In the genomic region with DNA sequence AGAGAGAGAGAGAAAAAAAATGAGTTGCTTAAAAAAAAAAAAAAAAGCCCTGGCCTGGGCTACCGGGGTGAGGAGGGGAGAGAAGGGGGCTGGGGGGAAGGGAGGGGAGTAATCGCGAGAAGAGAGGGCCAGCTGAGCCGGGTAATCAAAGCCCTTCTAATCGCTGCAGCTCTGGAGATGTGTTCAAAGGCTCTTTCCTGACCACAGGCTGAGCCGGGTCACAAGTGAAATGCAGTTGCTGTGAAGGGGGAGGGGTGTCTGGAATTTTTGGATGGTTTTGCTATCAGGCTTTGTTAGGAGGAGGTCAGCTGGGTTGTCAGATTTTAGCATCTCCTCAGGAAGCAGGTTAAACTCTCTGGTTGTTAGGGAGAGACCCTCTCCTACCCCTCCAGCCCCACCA, we compare ENCODE assay signal across 1 cellular context.
TF ChIP-seq lines count a peak whose summit lies in the region.

No MANE protein-coding gene starts in this region.

TF ChIP-seq in GM23338, 12 proteins besides CTCF, POLR2A, EP300 and RAD21:
- TF ChIP-seq, protein P1, sequence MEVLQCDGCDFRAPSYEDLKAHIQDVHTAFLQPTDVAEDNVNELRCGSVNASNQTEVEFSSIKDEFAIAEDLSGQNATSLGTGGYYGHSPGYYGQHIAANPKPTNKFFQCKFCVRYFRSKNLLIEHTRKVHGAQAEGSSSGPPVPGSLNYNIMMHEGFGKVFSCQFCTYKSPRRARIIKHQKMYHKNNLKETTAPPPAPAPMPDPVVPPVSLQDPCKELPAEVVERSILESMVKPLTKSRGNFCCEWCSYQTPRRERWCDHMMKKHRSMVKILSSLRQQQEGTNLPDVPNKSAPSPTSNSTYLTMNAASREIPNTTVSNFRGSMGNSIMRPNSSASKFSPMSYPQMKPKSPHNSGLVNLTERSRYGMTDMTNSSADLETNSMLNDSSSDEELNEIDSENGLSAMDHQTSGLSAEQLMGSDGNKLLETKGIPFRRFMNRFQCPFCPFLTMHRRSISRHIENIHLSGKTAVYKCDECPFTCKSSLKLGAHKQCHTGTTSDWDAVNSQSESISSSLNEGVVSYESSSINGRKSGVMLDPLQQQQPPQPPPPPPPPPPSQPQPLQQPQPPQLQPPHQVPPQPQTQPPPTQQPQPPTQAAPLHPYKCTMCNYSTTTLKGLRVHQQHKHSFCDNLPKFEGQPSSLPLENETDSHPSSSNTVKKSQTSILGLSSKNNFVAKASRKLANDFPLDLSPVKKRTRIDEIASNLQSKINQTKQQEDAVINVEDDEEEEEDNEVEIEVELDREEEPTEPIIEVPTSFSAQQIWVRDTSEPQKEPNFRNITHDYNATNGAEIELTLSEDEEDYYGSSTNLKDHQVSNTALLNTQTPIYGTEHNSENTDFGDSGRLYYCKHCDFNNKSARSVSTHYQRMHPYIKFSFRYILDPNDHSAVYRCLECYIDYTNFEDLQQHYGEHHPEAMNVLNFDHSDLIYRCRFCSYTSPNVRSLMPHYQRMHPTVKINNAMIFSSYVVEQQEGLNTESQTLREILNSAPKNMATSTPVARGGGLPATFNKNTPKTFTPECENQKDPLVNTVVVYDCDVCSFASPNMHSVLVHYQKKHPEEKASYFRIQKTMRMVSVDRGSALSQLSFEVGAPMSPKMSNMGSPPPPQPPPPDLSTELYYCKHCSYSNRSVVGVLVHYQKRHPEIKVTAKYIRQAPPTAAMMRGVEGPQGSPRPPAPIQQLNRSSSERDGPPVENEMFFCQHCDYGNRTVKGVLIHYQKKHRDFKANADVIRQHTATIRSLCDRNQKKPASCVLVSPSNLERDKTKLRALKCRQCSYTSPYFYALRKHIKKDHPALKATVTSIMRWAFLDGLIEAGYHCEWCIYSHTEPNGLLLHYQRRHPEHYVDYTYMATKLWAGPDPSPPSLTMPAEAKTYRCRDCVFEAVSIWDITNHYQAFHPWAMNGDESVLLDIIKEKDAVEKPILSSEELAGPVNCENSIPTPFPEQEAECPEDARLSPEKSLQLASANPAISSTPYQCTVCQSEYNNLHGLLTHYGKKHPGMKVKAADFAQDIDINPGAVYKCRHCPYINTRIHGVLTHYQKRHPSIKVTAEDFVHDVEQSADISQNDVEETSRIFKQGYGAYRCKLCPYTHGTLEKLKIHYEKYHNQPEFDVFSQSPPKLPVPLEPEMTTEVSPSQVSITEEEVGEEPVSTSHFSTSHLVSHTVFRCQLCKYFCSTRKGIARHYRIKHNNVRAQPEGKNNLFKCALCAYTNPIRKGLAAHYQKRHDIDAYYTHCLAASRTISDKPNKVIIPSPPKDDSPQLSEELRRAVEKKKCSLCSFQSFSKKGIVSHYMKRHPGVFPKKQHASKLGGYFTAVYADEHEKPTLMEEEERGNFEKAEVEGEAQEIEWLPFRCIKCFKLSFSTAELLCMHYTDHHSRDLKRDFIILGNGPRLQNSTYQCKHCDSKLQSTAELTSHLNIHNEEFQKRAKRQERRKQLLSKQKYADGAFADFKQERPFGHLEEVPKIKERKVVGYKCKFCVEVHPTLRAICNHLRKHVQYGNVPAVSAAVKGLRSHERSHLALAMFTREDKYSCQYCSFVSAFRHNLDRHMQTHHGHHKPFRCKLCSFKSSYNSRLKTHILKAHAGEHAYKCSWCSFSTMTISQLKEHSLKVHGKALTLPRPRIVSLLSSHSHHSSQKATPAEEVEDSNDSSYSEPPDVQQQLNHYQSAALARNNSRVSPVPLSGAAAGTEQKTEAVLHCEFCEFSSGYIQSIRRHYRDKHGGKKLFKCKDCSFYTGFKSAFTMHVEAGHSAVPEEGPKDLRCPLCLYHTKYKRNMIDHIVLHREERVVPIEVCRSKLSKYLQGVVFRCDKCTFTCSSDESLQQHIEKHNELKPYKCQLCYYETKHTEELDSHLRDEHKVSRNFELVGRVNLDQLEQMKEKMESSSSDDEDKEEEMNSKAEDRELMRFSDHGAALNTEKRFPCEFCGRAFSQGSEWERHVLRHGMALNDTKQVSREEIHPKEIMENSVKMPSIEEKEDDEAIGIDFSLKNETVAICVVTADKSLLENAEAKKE (CRISPR knock-in tag; IDR thresholded peaks at IDR 0.05), result peak; percentile 63; the same call in 1 of the 2 replicates
- no peak for TF ChIP-seq STAT1 (IDR thresholded peaks at IDR 0.05; ENCODE audit: unreplicated experiment)
- no peak for TF ChIP-seq ZNF114 (CRISPR knock-in tag; IDR thresholded peaks at IDR 0.05)
- no peak for TF ChIP-seq CREB1 (CRISPR knock-in tag; IDR thresholded peaks at IDR 0.05; ENCODE audit: low read depth)
- no peak for TF ChIP-seq JUNB (IDR thresholded peaks at IDR 0.05; ENCODE audit: unreplicated experiment)
